Comparison of ENCODE assay signal across 1 cellular context in the genomic region with DNA sequence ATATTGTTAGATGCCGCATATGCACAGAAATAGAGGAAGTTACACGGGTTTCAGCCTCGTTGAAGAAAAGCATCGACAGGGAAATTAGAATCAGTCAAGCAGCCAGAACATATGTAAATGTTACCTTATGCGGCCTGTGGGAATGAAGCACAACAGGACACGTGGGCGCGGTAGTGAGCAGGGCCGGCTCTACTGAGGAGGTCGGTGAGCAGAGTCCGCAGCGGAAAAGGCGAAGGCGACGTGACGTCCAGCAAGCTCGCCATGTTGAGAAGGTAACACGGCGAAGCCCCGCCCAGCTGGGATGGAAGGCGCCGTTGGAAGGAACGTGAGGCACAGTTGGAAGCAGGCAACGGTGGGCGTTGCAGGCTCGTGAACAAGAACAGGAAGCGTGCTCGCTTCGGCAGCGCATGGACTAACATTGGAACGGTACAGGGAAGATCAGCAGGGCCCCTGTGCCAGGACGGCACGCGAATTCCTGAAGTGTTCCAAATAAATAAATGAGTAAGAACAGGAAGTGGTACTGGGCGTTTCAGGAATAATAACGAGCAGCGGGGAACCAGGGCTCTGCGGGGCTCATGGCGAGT.
TF ChIP-seq lines count a peak whose summit lies in the region.

No MANE protein-coding gene starts in this region.

TF ChIP-seq in K562, 482 proteins besides CTCF, POLR2A, EP300 and RAD21 (continued from another document):
- TF ChIP-seq, protein P1, sequence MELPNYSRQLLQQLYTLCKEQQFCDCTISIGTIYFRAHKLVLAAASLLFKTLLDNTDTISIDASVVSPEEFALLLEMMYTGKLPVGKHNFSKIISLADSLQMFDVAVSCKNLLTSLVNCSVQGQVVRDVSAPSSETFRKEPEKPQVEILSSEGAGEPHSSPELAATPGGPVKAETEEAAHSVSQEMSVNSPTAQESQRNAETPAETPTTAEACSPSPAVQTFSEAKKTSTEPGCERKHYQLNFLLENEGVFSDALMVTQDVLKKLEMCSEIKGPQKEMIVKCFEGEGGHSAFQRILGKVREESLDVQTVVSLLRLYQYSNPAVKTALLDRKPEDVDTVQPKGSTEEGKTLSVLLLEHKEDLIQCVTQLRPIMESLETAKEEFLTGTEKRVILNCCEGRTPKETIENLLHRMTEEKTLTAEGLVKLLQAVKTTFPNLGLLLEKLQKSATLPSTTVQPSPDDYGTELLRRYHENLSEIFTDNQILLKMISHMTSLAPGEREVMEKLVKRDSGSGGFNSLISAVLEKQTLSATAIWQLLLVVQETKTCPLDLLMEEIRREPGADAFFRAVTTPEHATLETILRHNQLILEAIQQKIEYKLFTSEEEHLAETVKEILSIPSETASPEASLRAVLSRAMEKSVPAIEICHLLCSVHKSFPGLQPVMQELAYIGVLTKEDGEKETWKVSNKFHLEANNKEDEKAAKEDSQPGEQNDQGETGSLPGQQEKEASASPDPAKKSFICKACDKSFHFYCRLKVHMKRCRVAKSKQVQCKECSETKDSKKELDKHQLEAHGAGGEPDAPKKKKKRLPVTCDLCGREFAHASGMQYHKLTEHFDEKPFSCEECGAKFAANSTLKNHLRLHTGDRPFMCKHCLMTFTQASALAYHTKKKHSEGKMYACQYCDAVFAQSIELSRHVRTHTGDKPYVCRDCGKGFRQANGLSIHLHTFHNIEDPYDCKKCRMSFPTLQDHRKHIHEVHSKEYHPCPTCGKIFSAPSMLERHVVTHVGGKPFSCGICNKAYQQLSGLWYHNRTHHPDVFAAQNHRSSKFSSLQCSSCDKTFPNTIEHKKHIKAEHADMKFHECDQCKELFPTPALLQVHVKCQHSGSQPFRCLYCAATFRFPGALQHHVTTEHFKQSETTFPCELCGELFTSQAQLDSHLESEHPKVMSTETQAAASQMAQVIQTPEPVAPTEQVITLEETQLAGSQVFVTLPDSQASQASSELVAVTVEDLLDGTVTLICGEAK (IDR thresholded peaks at IDR 0.05), result peak; percentile 65
- TF ChIP-seq, protein P1 (CRISPR knock-in tag; IDR thresholded peaks at IDR 0.05), result no peak
- TF ChIP-seq CUX1 (CRISPR knock-in tag; IDR thresholded peaks at IDR 0.05) (no peak), RCOR1 (IDR thresholded peaks at IDR 0.05; ENCODE audit: borderline replicate concordance in 1 of 2, low read depth in 2 of 2, low read length in 2 of 2) (0 out of 4 replicates have a peak, but pooled peaks of 1 of the 2 experiments have one; percentile 12), SRSF9 (IDR thresholded peaks at IDR 0.05; ENCODE audit: borderline replicate concordance, low read depth, low read length) (no peak), PYGO2 (tag; IDR thresholded peaks at IDR 0.05) (no peak), GABPA (tag; conservative IDR thresholded peaks at IDR 0.05; ENCODE audit: low read depth) (peak; percentile 75), FOXK2 (conservative IDR thresholded peaks at IDR 0.05 in 1 of 2, IDR thresholded peaks at IDR 0.05 in 1 of 2; ENCODE audit: low read depth in 2 of 2) (peak; percentile 51 to 73; a peak in 2 of 4 replicates), ZSCAN32 (CRISPR knock-in tag; IDR thresholded peaks at IDR 0.05) (no peak), HDAC6 (IDR thresholded peaks at IDR 0.05; ENCODE audit: low read depth, low read length) (no peak), DLX4 (CRISPR knock-in tag; IDR thresholded peaks at IDR 0.05) (no peak), HNRNPK (IDR thresholded peaks at IDR 0.05; ENCODE audit: low read depth, low read length, poor library complexity, severe bottlenecking) (no peak), PRPF4 (IDR thresholded peaks at IDR 0.05; ENCODE audit: insufficient read depth, low read depth, low read length, poor library complexity, severe bottlenecking) (no peak), SIX5 (IDR thresholded peaks at IDR 0.05; ENCODE audit: borderline replicate concordance in 1 of 2, insufficient read depth in 1 of 2, low read depth in 1 of 2, low read length in 2 of 2) (peak; percentile 43 to 46; a peak in 2 of 4 replicates), ZNF589 (CRISPR knock-in tag; IDR thresholded peaks at IDR 0.05; ENCODE audit: low read depth) (no peak), HCFC1 (IDR thresholded peaks at IDR 0.05; ENCODE audit: low read depth, low read length) (peak; percentile 88), CEBPG (CRISPR knock-in tag; IDR thresholded peaks at IDR 0.05) (no peak), CEBPG (tag; conservative IDR thresholded peaks at IDR 0.05 in 1 of 2, IDR thresholded peaks at IDR 0.05 in 1 of 2) (no peak)
- TF ChIP-seq, protein P2, sequence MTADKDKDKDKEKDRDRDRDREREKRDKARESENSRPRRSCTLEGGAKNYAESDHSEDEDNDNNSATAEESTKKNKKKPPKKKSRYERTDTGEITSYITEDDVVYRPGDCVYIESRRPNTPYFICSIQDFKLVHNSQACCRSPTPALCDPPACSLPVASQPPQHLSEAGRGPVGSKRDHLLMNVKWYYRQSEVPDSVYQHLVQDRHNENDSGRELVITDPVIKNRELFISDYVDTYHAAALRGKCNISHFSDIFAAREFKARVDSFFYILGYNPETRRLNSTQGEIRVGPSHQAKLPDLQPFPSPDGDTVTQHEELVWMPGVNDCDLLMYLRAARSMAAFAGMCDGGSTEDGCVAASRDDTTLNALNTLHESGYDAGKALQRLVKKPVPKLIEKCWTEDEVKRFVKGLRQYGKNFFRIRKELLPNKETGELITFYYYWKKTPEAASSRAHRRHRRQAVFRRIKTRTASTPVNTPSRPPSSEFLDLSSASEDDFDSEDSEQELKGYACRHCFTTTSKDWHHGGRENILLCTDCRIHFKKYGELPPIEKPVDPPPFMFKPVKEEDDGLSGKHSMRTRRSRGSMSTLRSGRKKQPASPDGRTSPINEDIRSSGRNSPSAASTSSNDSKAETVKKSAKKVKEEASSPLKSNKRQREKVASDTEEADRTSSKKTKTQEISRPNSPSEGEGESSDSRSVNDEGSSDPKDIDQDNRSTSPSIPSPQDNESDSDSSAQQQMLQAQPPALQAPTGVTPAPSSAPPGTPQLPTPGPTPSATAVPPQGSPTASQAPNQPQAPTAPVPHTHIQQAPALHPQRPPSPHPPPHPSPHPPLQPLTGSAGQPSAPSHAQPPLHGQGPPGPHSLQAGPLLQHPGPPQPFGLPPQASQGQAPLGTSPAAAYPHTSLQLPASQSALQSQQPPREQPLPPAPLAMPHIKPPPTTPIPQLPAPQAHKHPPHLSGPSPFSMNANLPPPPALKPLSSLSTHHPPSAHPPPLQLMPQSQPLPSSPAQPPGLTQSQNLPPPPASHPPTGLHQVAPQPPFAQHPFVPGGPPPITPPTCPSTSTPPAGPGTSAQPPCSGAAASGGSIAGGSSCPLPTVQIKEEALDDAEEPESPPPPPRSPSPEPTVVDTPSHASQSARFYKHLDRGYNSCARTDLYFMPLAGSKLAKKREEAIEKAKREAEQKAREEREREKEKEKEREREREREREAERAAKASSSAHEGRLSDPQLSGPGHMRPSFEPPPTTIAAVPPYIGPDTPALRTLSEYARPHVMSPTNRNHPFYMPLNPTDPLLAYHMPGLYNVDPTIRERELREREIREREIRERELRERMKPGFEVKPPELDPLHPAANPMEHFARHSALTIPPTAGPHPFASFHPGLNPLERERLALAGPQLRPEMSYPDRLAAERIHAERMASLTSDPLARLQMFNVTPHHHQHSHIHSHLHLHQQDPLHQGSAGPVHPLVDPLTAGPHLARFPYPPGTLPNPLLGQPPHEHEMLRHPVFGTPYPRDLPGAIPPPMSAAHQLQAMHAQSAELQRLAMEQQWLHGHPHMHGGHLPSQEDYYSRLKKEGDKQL (CRISPR knock-in tag; IDR thresholded peaks at IDR 0.05; ENCODE audit: borderline replicate concordance), result no peak
